8 cellular contexts compared by ENCODE assay signal in the genomic region with DNA sequence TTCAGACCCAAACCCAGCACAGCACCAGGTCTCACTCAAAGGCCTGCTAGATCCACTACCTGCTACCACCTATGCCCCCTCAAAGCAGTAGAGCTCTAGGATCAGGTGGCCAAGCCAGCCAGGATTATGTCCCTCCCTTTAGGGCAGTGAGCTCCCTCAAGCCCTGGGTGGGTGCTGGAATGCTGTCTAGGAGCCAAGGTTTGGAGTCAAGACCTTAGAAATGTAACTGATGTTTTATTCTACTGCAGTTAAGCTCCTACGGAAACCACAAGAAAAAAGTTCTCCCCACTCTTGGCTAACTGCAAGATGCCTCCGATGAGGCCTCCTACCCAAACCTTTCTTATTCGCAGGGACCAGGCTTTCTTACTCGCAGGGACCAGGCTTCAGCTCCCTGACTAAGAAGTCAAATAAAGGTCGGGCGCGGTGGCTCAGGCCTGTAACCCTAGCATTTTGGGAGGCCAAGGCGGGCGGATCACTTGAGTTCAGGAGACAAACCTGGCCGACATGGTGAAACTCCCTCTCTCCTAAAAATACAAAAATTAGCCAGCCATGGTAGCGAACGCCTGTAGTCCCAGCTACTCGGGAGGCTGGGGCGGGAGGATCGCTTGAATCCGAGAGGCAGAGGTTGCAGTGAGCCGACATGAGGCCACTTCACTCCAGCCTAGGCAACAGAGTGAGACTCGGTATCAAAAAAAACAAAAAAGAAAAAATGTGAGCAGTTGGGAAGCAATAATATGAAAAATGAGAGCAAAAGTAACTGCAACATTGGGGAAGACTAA. TPM values are rescaled to one million over a fixed set of nuclear protein-coding genes. Genes with fewer than 3 reads are reported as not detected.
DNase-seq lines count a peak whose midpoint lies in the region; ATAC-seq, FAIRE-seq and TF ChIP-seq lines count a peak whose summit lies in the region.

No MANE protein-coding gene starts in this region.

- no peaks in the 10 kb centered on the region for H3K36me3 ChIP-seq in kidney (ENCODE audit: control insufficient read depth in 1 of 2, insufficient read depth in 2 of 2, low read length in 2 of 2)

- no peak for FAIRE-seq in kidney (lab: Jason Lieb, UNC)

- H3K9ac ChIP-seq in kidney (ENCODE audit: low read length in 2 of 2) = peak overlapping the region in 1 of 2 donors; percentile 91

- ATAC-seq in GM21528 (IDR thresholded peaks at IDR 0.05; ENCODE audit: low FRiP score, unreplicated experiment) = no peak

- TF ChIP-seq CTCF in kidney (IDR thresholded peaks at IDR 0.05; ENCODE audit: borderline replicate concordance, extremely low read depth, insufficient read depth) = no peak

- DNase-seq in activated CD4-positive, alpha-beta T cell treated with anti-CD3 and anti-CD28 coated beads for 48 hours = peak; percentile 34
- no peak for DNase-seq in activated CD4-positive, alpha-beta T cell treated with anti-CD3 and anti-CD28 coated beads, Interleukin-2, amount 50 U/mL, for 48 hours
- peak; percentile 22 for DNase-seq in activated T-helper 2 cell treated with anti-CD3 and anti-CD28 coated beads, Interferon-gamma antibody, Interleukin-2, Interleukin-4, amounts not matched to agents 10 μg/mL and 5 μg/mL and 100 μg/mL, durations not matched to agents 14 hours and 24 hours and 36 hours (ENCODE audit: low spot score)
- peak; percentile 75 for DNase-seq in kidney
- DNase-seq in DMS114 treated with DMSO at 0.1 percent for 48 hours (lab: John Stamatoyannopoulos, UW; ENCODE audit: unreplicated experiment) = no peak
- no peak for DNase-seq in NCI-H2227 (lab: John Stamatoyannopoulos, UW; ENCODE audit: unreplicated experiment)

- no peaks in the 10 kb centered on the region for H3K27me3 Mint-ChIP-seq in activated T-helper 2 cell treated with anti-CD3 and anti-CD28 coated beads, Interferon-gamma antibody, Interleukin-2, Interleukin-4, amounts not matched to agents 10 μg/mL and 5 μg/mL and 100 μg/mL, durations not matched to agents 14 hours and 24 hours and 36 hours (ENCODE audit: low read depth)

- no peaks in the 10 kb centered on the region for H3K9me3 Mint-ChIP-seq in activated T-helper 2 cell treated with anti-CD3 and anti-CD28 coated beads, Interferon-gamma antibody, Interleukin-2, Interleukin-4, amounts not matched to agents 10 μg/mL and 5 μg/mL and 100 μg/mL, durations not matched to agents 14 hours and 24 hours and 36 hours

- intact Hi-C loops in activated T-helper 2 cell treated with anti-CD3 and anti-CD28 coated beads, Interferon-gamma antibody, Interleukin-2, Interleukin-4, amounts not matched to agents 10 μg/mL and 5 μg/mL and 100 μg/mL, durations not matched to agents 14 hours and 24 hours and 36 hours (cut with micrococcal nuclease) = loop anchor here (5.0 kb wide), 1 partner anchor 35 kb away; no protein-coding TSS in a partner anchor
- intact Hi-C loops in kidney (cut with DNase I) = no loop called here

- no peaks in the 10 kb centered on the region for H3K36me3 Mint-ChIP-seq in activated T-helper 2 cell treated with anti-CD3 and anti-CD28 coated beads, Interferon-gamma antibody, Interleukin-2, Interleukin-4, amounts not matched to agents 10 μg/mL and 5 μg/mL and 100 μg/mL, durations not matched to agents 14 hours and 24 hours and 36 hours (ENCODE audit: low read depth)

- peaks cover 4 to 12% of the 10 kb centered on the region in 2 donors for H3K4me1 ChIP-seq in kidney (ENCODE audit: control insufficient read depth in 1 of 2, insufficient read depth in 1 of 2, low read depth in 1 of 2, low read length in 2 of 2)

- H3K4me3 ChIP-seq in kidney (ENCODE audit: low read length in 2 of 2) = peak overlapping the region in 1 of 2 donors; percentile 77

- H3K27ac ChIP-seq in kidney (ENCODE audit: low read depth in 2 of 2, low read length in 2 of 2) (peak overlapping the region; percentile 13 to 77), temporal lobe (ENCODE audit: low read depth, low read length) (peak overlapping the region; percentile 95)

- H3K27ac Mint-ChIP-seq in activated T-helper 2 cell treated with anti-CD3 and anti-CD28 coated beads, Interferon-gamma antibody, Interleukin-2, Interleukin-4, amounts not matched to agents 10 μg/mL and 5 μg/mL and 100 μg/mL, durations not matched to agents 14 hours and 24 hours and 36 hours = peak overlapping the region; percentile 100

- H3K4me3 Mint-ChIP-seq in activated T-helper 2 cell treated with anti-CD3 and anti-CD28 coated beads, Interferon-gamma antibody, Interleukin-2, Interleukin-4, amounts not matched to agents 10 μg/mL and 5 μg/mL and 100 μg/mL, durations not matched to agents 14 hours and 24 hours and 36 hours (ENCODE audit: low read depth) = no peak overlapping the region

- peaks cover 47% of the 10 kb centered on the region for H3K4me1 Mint-ChIP-seq in activated T-helper 2 cell treated with anti-CD3 and anti-CD28 coated beads, Interferon-gamma antibody, Interleukin-2, Interleukin-4, amounts not matched to agents 10 μg/mL and 5 μg/mL and 100 μg/mL, durations not matched to agents 14 hours and 24 hours and 36 hours (ENCODE audit: low read depth)

- no peaks in the 10 kb centered on the region for H3K9me3 ChIP-seq in kidney (ENCODE audit: control insufficient read depth in 1 of 2, low read length in 2 of 2)

RNA-seq across cellular contexts. Expression of gene ARL4D, which starts 31.8 kb away (rescaled TPM):
- 4.0 and 4.9 TPM in 2 replicates for total RNA-seq in activated T-helper 2 cell treated with anti-CD3 and anti-CD28 coated beads, Interferon-gamma antibody, Interleukin-2, Interleukin-4, amounts not matched to agents 10 μg/mL and 5 μg/mL and 100 μg/mL, durations not matched to agents 14 hours and 24 hours and 36 hours
- 48.8 TPM for total RNA-seq in kidney
- polyA plus RNA-seq in kidney (ENCODE audit: insufficient read depth, low read depth, low replicate concordance) = 81.2 TPM
- 34.7 TPM for total RNA-seq in temporal lobe

Comparison
In these comparisons a context has a peak if more than half of its experiments do, and no peak if none do; other contexts are left out.
1. DNase-seq: peak in activated CD4-positive, alpha-beta T cell treated with anti-CD3 and anti-CD28 coated beads for 48 hours (single experiment), activated T-helper 2 cell treated with anti-CD3 and anti-CD28 coated beads, Interferon-gamma antibody, Interleukin-2, Interleukin-4, amounts not matched to agents 10 μg/mL and 5 μg/mL and 100 μg/mL, durations not matched to agents 14 hours and 24 hours and 36 hours (single experiment) and kidney (single experiment); none in activated CD4-positive, alpha-beta T cell treated with anti-CD3 and anti-CD28 coated beads, Interleukin-2, amount 50 U/mL, for 48 hours (0 of 2), DMS114 treated with DMSO at 0.1 percent for 48 hours (single experiment) and NCI-H2227 (single experiment).